In the genomic region with DNA sequence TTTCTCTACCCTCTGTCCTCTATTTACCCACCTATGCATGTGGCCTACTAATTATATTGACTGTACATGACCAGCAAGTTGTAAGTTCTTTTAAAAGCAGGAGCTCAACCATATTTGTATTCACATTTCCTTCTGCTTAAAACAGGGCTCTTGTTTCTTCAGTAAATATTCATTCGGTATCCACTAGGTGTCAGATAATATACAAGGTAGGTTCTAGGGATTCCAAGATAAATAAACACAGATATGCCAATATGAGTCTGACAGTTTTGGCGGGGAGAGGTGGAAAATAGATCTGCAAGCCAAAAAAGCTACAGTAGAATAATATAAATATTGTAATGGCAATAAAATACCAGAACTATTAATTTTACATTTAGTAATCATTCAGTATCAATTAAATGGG, we compare ENCODE assay signal across 1 cellular context.
A peak's percentile ranks its signal among the peaks of the same experiment; 100 is the strongest.
TF ChIP-seq lines count a peak whose summit lies in the region.

No MANE protein-coding gene starts in this region.

TF ChIP-seq in HepG2, 621 proteins besides CTCF, POLR2A, EP300 and RAD21 (continued from another document):
- TF ChIP-seq, protein P1, sequence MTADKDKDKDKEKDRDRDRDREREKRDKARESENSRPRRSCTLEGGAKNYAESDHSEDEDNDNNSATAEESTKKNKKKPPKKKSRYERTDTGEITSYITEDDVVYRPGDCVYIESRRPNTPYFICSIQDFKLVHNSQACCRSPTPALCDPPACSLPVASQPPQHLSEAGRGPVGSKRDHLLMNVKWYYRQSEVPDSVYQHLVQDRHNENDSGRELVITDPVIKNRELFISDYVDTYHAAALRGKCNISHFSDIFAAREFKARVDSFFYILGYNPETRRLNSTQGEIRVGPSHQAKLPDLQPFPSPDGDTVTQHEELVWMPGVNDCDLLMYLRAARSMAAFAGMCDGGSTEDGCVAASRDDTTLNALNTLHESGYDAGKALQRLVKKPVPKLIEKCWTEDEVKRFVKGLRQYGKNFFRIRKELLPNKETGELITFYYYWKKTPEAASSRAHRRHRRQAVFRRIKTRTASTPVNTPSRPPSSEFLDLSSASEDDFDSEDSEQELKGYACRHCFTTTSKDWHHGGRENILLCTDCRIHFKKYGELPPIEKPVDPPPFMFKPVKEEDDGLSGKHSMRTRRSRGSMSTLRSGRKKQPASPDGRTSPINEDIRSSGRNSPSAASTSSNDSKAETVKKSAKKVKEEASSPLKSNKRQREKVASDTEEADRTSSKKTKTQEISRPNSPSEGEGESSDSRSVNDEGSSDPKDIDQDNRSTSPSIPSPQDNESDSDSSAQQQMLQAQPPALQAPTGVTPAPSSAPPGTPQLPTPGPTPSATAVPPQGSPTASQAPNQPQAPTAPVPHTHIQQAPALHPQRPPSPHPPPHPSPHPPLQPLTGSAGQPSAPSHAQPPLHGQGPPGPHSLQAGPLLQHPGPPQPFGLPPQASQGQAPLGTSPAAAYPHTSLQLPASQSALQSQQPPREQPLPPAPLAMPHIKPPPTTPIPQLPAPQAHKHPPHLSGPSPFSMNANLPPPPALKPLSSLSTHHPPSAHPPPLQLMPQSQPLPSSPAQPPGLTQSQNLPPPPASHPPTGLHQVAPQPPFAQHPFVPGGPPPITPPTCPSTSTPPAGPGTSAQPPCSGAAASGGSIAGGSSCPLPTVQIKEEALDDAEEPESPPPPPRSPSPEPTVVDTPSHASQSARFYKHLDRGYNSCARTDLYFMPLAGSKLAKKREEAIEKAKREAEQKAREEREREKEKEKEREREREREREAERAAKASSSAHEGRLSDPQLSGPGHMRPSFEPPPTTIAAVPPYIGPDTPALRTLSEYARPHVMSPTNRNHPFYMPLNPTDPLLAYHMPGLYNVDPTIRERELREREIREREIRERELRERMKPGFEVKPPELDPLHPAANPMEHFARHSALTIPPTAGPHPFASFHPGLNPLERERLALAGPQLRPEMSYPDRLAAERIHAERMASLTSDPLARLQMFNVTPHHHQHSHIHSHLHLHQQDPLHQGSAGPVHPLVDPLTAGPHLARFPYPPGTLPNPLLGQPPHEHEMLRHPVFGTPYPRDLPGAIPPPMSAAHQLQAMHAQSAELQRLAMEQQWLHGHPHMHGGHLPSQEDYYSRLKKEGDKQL (CRISPR knock-in tag; IDR thresholded peaks at IDR 0.05; ENCODE audit: low read depth), result no peak
- TF ChIP-seq SAP130 (CRISPR knock-in tag; IDR thresholded peaks at IDR 0.05; ENCODE audit: low read depth), result 0 out of 2 replicates have a peak, but pooled peaks have one; percentile 26
- no peak for TF ChIP-seq CREB1 (IDR thresholded peaks at IDR 0.05)
- TF ChIP-seq CREB1 (CRISPR knock-in tag; IDR thresholded peaks at IDR 0.05), result peak; percentile 39; the same call in 1 of the 2 replicates
- TF ChIP-seq FOXA1 (IDR thresholded peaks at IDR 0.05), result no peak
- 0 out of 2 replicates have a peak, but pooled peaks have one; percentile 21 for TF ChIP-seq FOXA1 (CRISPR knock-in tag; IDR thresholded peaks at IDR 0.05)
- TF ChIP-seq, protein P2, sequence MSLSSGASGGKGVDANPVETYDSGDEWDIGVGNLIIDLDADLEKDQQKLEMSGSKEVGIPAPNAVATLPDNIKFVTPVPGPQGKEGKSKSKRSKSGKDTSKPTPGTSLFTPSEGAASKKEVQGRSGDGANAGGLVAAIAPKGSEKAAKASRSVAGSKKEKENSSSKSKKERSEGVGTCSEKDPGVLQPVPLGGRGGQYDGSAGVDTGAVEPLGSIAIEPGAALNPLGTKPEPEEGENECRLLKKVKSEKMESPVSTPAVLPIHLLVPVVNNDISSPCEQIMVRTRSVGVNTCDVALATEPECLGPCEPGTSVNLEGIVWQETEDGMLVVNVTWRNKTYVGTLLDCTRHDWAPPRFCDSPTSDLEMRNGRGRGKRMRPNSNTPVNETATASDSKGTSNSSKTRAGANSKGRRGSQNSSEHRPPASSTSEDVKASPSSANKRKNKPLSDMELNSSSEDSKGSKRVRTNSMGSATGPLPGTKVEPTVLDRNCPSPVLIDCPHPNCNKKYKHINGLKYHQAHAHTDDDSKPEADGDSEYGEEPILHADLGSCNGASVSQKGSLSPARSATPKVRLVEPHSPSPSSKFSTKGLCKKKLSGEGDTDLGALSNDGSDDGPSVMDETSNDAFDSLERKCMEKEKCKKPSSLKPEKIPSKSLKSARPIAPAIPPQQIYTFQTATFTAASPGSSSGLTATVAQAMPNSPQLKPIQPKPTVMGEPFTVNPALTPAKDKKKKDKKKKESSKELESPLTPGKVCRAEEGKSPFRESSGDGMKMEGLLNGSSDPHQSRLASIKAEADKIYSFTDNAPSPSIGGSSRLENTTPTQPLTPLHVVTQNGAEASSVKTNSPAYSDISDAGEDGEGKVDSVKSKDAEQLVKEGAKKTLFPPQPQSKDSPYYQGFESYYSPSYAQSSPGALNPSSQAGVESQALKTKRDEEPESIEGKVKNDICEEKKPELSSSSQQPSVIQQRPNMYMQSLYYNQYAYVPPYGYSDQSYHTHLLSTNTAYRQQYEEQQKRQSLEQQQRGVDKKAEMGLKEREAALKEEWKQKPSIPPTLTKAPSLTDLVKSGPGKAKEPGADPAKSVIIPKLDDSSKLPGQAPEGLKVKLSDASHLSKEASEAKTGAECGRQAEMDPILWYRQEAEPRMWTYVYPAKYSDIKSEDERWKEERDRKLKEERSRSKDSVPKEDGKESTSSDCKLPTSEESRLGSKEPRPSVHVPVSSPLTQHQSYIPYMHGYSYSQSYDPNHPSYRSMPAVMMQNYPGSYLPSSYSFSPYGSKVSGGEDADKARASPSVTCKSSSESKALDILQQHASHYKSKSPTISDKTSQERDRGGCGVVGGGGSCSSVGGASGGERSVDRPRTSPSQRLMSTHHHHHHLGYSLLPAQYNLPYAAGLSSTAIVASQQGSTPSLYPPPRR (CRISPR knock-in tag; IDR thresholded peaks at IDR 0.05; ENCODE audit: borderline replicate concordance), result no peak
- TF ChIP-seq STAG1 (CRISPR knock-in tag; IDR thresholded peaks at IDR 0.05), result peak; percentile 45
- TF ChIP-seq ZNF326 (CRISPR knock-in tag; IDR thresholded peaks at IDR 0.05; ENCODE audit: borderline replicate concordance), result no peak
